In the genomic region with DNA sequence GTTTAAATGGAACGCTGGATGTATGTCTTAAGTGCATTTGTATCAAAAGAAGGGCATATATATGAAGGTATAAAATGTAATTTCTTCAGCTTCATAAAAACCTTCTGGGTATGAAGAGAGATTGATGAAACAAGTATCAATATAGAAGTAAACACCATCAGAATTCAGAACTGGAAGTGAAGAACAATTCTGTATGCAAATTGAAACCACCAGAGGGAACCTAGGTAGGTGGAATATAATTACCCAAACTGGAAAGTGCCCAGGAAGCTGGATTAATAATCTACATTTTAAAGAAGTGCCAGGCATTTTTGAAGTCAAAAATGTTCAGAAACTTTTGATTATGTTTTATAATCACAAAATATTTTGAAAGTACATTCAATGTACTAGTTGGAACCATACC, we compare ENCODE assay signal across 21 cellular contexts.
"Had no signal": no experiment of that assay in that cellular context is flagged by ENCODE, and none has a peak within 500 bp of the region (broad histone marks: within the 10 kb centered on the region; RNA-seq: fewer than 3 reads in every experiment).

No MANE protein-coding gene starts in this region.

- H3K36me3 Mint-ChIP-seq: naive thymus-derived CD8-positive, alpha-beta T cell had no signal

- H3K4me3 Mint-ChIP-seq: naive thymus-derived CD8-positive, alpha-beta T cell; stimulated activated naive CD8-positive, alpha-beta T cell treated with anti-CD3 and anti-CD28 coated beads, Interleukin-15, amount 100 ng/mL, for 72 hours had no signal

- DNase-seq: effector memory CD4-positive, alpha-beta T cell; erythroblast; esophagus squamous epithelium; foreskin melanocyte; glutamatergic neuron; heart right ventricle; islet precursor cell; left ventricle myocardium superior; lower lobe of right lung; naive thymus-derived CD8-positive, alpha-beta T cell; occipital lobe; pancreas; stimulated activated CD4-positive, alpha-beta T cell treated with anti-CD3 and anti-CD28 coated beads, Interleukin-12 subunit alpha, Interleukin-12 subunit beta, amount 100 ng/mL, for 4 hours; stimulated activated CD4-positive, alpha-beta T cell treated with anti-CD3 and anti-CD28 coated beads, Interleukin-1b, Interleukin-23, amount 100 ng/mL, for 48 hours; stimulated activated CD4-positive, alpha-beta T cell treated with anti-CD3 and anti-CD28 coated beads, Interleukin-4, amount 100 ng/mL, for 1 hour; stimulated activated CD8-positive, alpha-beta memory T cell treated with anti-CD3 and anti-CD28 coated beads, Interleukin-4, amount 100 ng/mL, for 48 hours; stimulated activated naive CD4-positive, alpha-beta T cell; stimulated activated naive CD8-positive, alpha-beta T cell treated with anti-CD3 and anti-CD28 coated beads, Interleukin-15, amount 100 ng/mL, for 72 hours; testis; upper lobe of left lung had no signal

- H3K27ac Mint-ChIP-seq: naive thymus-derived CD8-positive, alpha-beta T cell; stimulated activated naive CD8-positive, alpha-beta T cell treated with anti-CD3 and anti-CD28 coated beads, Interleukin-15, amount 100 ng/mL, for 72 hours had no signal

- ATAC-seq: heart right ventricle; left ventricle myocardium superior; lower lobe of right lung; naive thymus-derived CD8-positive, alpha-beta T cell; pancreas; sciatic nerve; stimulated activated naive CD8-positive, alpha-beta T cell treated with anti-CD3 and anti-CD28 coated beads, Interleukin-15, amount 100 ng/mL, for 72 hours had no signal

- H3K27me3 Mint-ChIP-seq: naive thymus-derived CD8-positive, alpha-beta T cell; stimulated activated naive CD8-positive, alpha-beta T cell treated with anti-CD3 and anti-CD28 coated beads, Interleukin-15, amount 100 ng/mL, for 72 hours had no signal

- H3K4me1 Mint-ChIP-seq: naive thymus-derived CD8-positive, alpha-beta T cell; stimulated activated naive CD8-positive, alpha-beta T cell treated with anti-CD3 and anti-CD28 coated beads, Interleukin-15, amount 100 ng/mL, for 72 hours had no signal
